9 cellular contexts compared by ENCODE assay signal in the genomic region with DNA sequence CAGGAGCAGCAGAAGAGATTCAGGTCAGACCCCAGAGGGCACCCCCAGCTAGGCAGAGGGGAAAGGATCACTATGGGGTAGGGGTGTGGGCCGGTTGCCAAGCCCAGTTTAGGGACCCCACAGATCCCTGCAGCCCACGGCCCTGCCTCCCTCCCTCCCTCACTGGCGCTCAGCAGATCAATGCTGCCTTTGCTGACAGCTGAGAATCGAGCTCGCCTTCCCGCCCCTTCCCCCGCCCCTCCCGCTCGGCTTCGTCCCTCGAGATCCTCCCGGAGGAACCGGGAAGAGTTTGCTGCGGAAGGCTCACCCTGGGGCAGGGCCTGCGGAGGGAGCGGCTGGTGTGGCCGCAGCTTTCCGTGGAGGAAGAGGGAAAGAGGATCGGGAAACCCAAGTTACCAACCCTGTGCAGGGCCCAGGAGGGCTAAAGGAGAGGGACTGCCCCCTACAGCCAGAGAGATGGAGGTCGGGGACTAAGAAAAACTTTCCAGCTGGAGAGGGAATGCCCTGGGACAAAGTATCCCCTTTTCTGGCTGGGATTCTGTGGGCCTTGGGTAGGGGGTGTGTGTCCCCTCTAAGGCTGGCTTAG. TPM values are rescaled to one million over a fixed set of nuclear protein-coding genes. Genes with fewer than 3 reads are reported as not detected.
DNase-seq lines count a peak whose midpoint lies in the region; ATAC-seq, FAIRE-seq and TF ChIP-seq lines count a peak whose summit lies in the region.
"Had no signal": no experiment of that assay in that cellular context is flagged by ENCODE, and none has a peak within 500 bp of the region (broad histone marks: within the 10 kb centered on the region; RNA-seq: fewer than 3 reads in every experiment).

No MANE protein-coding gene starts in this region.

- no peak overlapping the region for H3K9ac ChIP-seq in astrocyte (ENCODE audit: low read length)

- TF ChIP-seq CTCF in astrocyte (IDR thresholded peaks at IDR 0.05; ENCODE audit: insufficient read depth, low read depth, low read length) (no peak), thyroid gland (IDR thresholded peaks at IDR 0.05) (no peak)

- H2AFZ ChIP-seq in astrocyte (ENCODE audit: low read depth, low read length): no peak overlapping the region

- H3K9me3 ChIP-seq in astrocyte (ENCODE audit: insufficient read depth, low read depth, low read length) (no peaks in the 10 kb centered on the region), thyroid gland (no peaks in the 10 kb centered on the region)

- peaks cover 8% of the 10 kb centered on the region for H3K4me1 Mint-ChIP-seq in activated T-cell treated with anti-CD3 and anti-CD28 coated beads, Interleukin-2, amount 50 U/mL, for 4 hours (ENCODE audit: low read depth)
- peaks cover 9% of the 10 kb centered on the region for H3K4me1 Mint-ChIP-seq in astrocyte (ENCODE audit: low read depth, unreplicated experiment)

- H3K27ac ChIP-seq in astrocyte (ENCODE audit: low read depth, low read length): no peak overlapping the region
- no peak overlapping the region for H3K27ac ChIP-seq in thyroid gland

- peaks cover 3% of the 10 kb centered on the region for H3K4me1 ChIP-seq in astrocyte (ENCODE audit: insufficient read depth, low read length)
- H3K4me1 ChIP-seq in thyroid gland: peaks cover 13 to 14% of the 10 kb centered on the region in 2 donors

- peak overlapping the region; percentile 86 for H3K4me2 ChIP-seq in astrocyte (ENCODE audit: low read length)

- peaks cover 13% of the 10 kb centered on the region for H3K27me3 ChIP-seq in astrocyte (ENCODE audit: insufficient read depth, low read length)
- H3K27me3 ChIP-seq in thyroid gland: no peaks in the 10 kb centered on the region

- DNase-seq in activated T-cell treated with anti-CD3 and anti-CD28 coated beads, Interleukin-2, amount 50 U/mL, for 4 hours: no peak
- no peak for DNase-seq in activated T-cell treated with anti-CD3 and anti-CD28 coated beads, Interleukin-2, amount 50 U/mL, for 48 hours
- no peak for DNase-seq in astrocyte (ENCODE audit: low read depth)
- peak; percentile 70 to 74 for DNase-seq in left colon
- peak; percentile 20 to 21 for DNase-seq in thyroid gland
- no peak for DNase-seq in activated CD8-positive, alpha-beta memory T cell treated with anti-CD3 and anti-CD28 coated beads for 24 hours
- DNase-seq in OCI-M2 (lab: John Stamatoyannopoulos, UW; ENCODE audit: unreplicated experiment): no peak

- H3K36me3 ChIP-seq in astrocyte (ENCODE audit: insufficient read depth, low read length) (no peaks in the 10 kb centered on the region), thyroid gland (no peaks in the 10 kb centered on the region)

- H3K27me3 Mint-ChIP-seq in activated T-cell treated with anti-CD3 and anti-CD28 coated beads, Interleukin-2, amount 50 U/mL, for 4 hours (ENCODE audit: low read depth): peaks cover 35% of the 10 kb centered on the region
- peaks cover 42% of the 10 kb centered on the region for H3K27me3 Mint-ChIP-seq in astrocyte (ENCODE audit: low read depth, unreplicated experiment)

- no peak overlapping the region for H3K4me3 ChIP-seq in astrocyte (ENCODE audit: insufficient read depth, low read depth, low read length)
- H3K4me3 ChIP-seq in thyroid gland (replicated peaks in 1 of 3): peak overlapping the region in 1 of 3 donors; percentile 42

- no peaks in the 10 kb centered on the region for H3K79me2 ChIP-seq in astrocyte (ENCODE audit: insufficient read depth, low read length)

- H3K27ac Mint-ChIP-seq in astrocyte (ENCODE audit: unreplicated experiment): no peak overlapping the region

- ATAC-seq in activated T-cell treated with anti-CD3 and anti-CD28 coated beads, Interleukin-2, amount 50 U/mL, for 4 hours: no peak
- peak; percentile 72 for ATAC-seq in left colon
- no peak for ATAC-seq in HG03571 (IDR thresholded peaks at IDR 0.05; ENCODE audit: unreplicated experiment)

- H4K20me1 ChIP-seq in astrocyte (ENCODE audit: insufficient read depth, low read length): peaks cover 6% of the 10 kb centered on the region

- peak overlapping the region; percentile 74 for H3K4me3 Mint-ChIP-seq in activated T-cell treated with anti-CD3 and anti-CD28 coated beads, Interleukin-2, amount 50 U/mL, for 4 hours
- peak overlapping the region; percentile 79 for H3K4me3 Mint-ChIP-seq in astrocyte (ENCODE audit: unreplicated experiment)

- no peak for TF ChIP-seq POLR2A in thyroid gland (IDR thresholded peaks at IDR 0.05)

- peaks cover under 1% of the 10 kb centered on the region for H3K9me3 Mint-ChIP-seq in activated T-cell treated with anti-CD3 and anti-CD28 coated beads, Interleukin-2, amount 50 U/mL, for 4 hours
- H3K9me3 Mint-ChIP-seq in astrocyte (ENCODE audit: unreplicated experiment): peaks cover 3% of the 10 kb centered on the region

- FAIRE-seq in astrocyte (lab: Jason Lieb, UNC): no peak

- 11 to 14% methylated on average over 6 to 8 of the region's 20 CpGs for WGBS in thyroid gland, 2 donors

- peaks cover 4% of the 10 kb centered on the region for H3K36me3 Mint-ChIP-seq in activated T-cell treated with anti-CD3 and anti-CD28 coated beads, Interleukin-2, amount 50 U/mL, for 4 hours (ENCODE audit: insufficient read depth)
- H3K36me3 Mint-ChIP-seq in astrocyte (ENCODE audit: low read depth, unreplicated experiment): peaks cover 10% of the 10 kb centered on the region

- intact Hi-C loops in left colon (cut with DNase I, micrococcal nuclease): no loop called here
- intact Hi-C loops in thyroid gland (cut with DNase I): loop anchor here (10.0 kb wide), 1 partner anchor 88 kb away; the partner anchor contains the start of gene NFYC

RNA-seq across cellular contexts. Expression of gene KCNQ4, which starts 1.1 kb away (rescaled TPM):
- under 1 TPM; 0.24 to 0.56 (median 0.24) TPM for total RNA-seq in activated T-cell treated with anti-CD3 and anti-CD28 coated beads, Interleukin-2, amount 50 U/mL, for 4 hours
- 0.89 and 1.5 TPM in 2 replicates for total RNA-seq in astrocyte
- total RNA-seq in left colon: 1 to 10 TPM; 2.1 to 2.4 TPM
- total RNA-seq in thyroid gland: 1 to 10 TPM in 1 of 4 donors, under 1 TPM in 3; 0.11 to 1.1 (median 0.40) TPM
- total RNA-seq: pulmonary artery endothelial cell had no signal

Comparison
In these comparisons a context has a peak if more than half of its experiments do, and no peak if none do; other contexts are left out.
1. DNase-seq: peak in left colon (2 of 2) and thyroid gland (2 of 2); none in activated T-cell treated with anti-CD3 and anti-CD28 coated beads, Interleukin-2, amount 50 U/mL, for 4 hours (single experiment), activated T-cell treated with anti-CD3 and anti-CD28 coated beads, Interleukin-2, amount 50 U/mL, for 48 hours (0 of 2), astrocyte (single experiment), activated CD8-positive, alpha-beta memory T cell treated with anti-CD3 and anti-CD28 coated beads for 24 hours (single experiment) and OCI-M2 (single experiment).